In the genomic region with DNA sequence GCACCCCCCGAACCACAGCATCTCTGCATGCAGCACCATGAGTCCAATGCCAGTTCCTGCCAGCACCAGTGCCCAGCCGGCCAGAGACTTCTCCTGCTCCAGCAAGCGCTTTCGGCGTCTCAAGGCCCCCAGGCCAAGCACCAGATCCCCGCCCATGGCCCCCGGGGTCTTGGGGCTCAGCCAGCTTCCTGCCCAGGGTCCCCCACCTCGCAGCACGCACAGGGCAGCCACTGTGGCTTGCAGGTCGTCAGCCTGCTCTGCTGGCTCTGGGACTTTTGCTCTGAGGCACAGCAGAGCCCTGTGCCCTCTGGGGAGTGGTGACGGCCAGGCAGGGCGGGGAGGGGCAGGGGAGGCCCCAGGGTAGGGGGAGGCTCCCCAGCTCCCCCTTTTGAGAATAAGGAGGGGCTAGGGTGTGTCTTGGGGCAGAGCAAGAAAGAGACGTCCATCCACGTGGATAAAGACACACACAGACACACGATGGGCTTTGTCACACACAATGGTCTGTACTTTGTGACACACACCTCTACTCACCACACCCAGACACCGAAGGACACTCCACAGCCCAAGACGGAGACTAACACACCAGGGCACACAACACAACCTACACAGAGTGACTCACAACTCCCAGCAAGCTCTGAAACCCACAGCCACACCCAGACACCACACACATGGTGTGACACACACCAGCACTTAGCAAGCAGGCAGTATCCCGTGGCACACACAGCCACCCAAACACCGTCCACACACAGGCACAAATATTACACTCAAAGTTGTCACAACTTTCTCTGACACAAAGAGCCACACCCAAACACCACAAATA, we compare ENCODE assay signal across 8 cellular contexts. TPM values are rescaled to one million over a fixed set of nuclear protein-coding genes. Genes with fewer than 3 reads are reported as not detected.
DNase-seq lines count a peak whose midpoint lies in the region; ATAC-seq and TF ChIP-seq lines count a peak whose summit lies in the region.

Gene KCNN4, minus strand, starts transcription at position 268 of the 820 bp plus-strand sequence. Its CDS starts 112 bp downstream, at position 156.

- ATAC-seq in HG03558 (IDR thresholded peaks at IDR 0.05; ENCODE audit: extremely low read depth, unreplicated experiment) (peak; percentile 33), WTC11 (0 out of 2 replicates have a peak, but pooled peaks have one; percentile 6), GM21737 (IDR thresholded peaks at IDR 0.05; ENCODE audit: unreplicated experiment) (no peak)

- peaks cover 41% of the 10 kb centered on the region for H3K4me1 Mint-ChIP-seq in WTC11

- H3K4me1 ChIP-seq in colonic mucosa: peaks cover 24% of the 10 kb centered on the region

- no peaks in the 10 kb centered on the region for H3K9me3 ChIP-seq in colonic mucosa

- H3K27ac Mint-ChIP-seq in WTC11: no peak within 1 kb of the TSS; the same call in 1 of the 2 replicates

- H3K4me3 ChIP-seq in colonic mucosa: peak within 1 kb of the TSS; percentile 38

- peaks cover 15% of the 10 kb centered on the region for H3K27me3 Mint-ChIP-seq in WTC11 (ENCODE audit: low read depth)

- H3K36me3 ChIP-seq in colonic mucosa: no peaks in the 10 kb centered on the region

- H3K9ac ChIP-seq in colonic mucosa (ENCODE audit: low read depth in 2 of 2, low read length in 2 of 2): peak within 1 kb of the TSS; percentile 52 to 83

- POLR2A ChIA-PET in WTC11 (lab: Charles Lee): interaction anchor here (1.0 kb wide), 1 partner anchor 26 kb away, joined by 3 read pairs; the partner anchor contains the start of gene SMG9

- TF ChIP-seq CTCF in WTC11 (IDR thresholded peaks at IDR 0.05): no peak
- no peak for TF ChIP-seq CTCF in colonic mucosa (IDR thresholded peaks at IDR 0.05)

- H3K4me3 Mint-ChIP-seq in WTC11: no peak within 1 kb of the TSS

- H3K27ac ChIP-seq in colonic mucosa: peak within 1 kb of the TSS; percentile 72

- no peaks in the 10 kb centered on the region for H3K36me3 Mint-ChIP-seq in WTC11

- no peaks in the 10 kb centered on the region for H3K27me3 ChIP-seq in colonic mucosa

- CTCF ChIA-PET in WTC11 (lab: Charles Lee): interaction anchor here (7.4 kb wide), 1 partner anchor 15 kb away, joined by 101 read pairs; no protein-coding TSS in a partner anchor

- peak; percentile 18 for DNase-seq in GF-D8 (lab: John Stamatoyannopoulos, UW)
- DNase-seq in WTC11 (ENCODE audit: low spot score): no peak
- DNase-seq in colonic mucosa: peak; percentile 81
- DNase-seq in renal cortical epithelial cell (ENCODE audit: low read depth): peak; percentile 68
- no peak for DNase-seq in NCI-H345 (lab: John Stamatoyannopoulos, UW)
- no peak for DNase-seq in NCI-H1930 (lab: John Stamatoyannopoulos, UW)

- H3K9me3 Mint-ChIP-seq in WTC11: no peaks in the 10 kb centered on the region

- intact Hi-C loops in colonic mucosa (cut with DNase I): no loop called here

TF ChIP-seq in WTC11, 78 proteins besides CTCF, POLR2A, EP300 and RAD21:
- TF ChIP-seq, protein P1, sequence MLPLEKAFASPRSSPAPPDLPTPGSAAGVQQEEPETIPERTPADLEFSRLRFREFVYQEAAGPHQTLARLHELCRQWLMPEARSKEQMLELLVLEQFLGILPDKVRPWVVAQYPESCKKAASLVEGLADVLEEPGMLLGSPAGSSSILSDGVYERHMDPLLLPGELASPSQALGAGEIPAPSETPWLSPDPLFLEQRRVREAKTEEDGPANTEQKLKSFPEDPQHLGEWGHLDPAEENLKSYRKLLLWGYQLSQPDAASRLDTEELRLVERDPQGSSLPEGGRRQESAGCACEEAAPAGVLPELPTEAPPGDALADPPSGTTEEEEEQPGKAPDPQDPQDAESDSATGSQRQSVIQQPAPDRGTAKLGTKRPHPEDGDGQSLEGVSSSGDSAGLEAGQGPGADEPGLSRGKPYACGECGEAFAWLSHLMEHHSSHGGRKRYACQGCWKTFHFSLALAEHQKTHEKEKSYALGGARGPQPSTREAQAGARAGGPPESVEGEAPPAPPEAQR (CRISPR knock-in tag; IDR thresholded peaks at IDR 0.05): no peak
- TF ChIP-seq ETV6 (CRISPR knock-in tag; IDR thresholded peaks at IDR 0.05): no peak
- TF ChIP-seq ATF2 (CRISPR knock-in tag; IDR thresholded peaks at IDR 0.05; ENCODE audit: borderline replicate concordance, low read depth): no peak
- TF ChIP-seq SMAD3 (CRISPR knock-in tag; IDR thresholded peaks at IDR 0.05; ENCODE audit: borderline replicate concordance): no peak
- no peak for TF ChIP-seq RELA (CRISPR knock-in tag; IDR thresholded peaks at IDR 0.05; ENCODE audit: borderline replicate concordance)
- TF ChIP-seq OVOL2 (CRISPR knock-in tag; IDR thresholded peaks at IDR 0.05; ENCODE audit: borderline replicate concordance): no peak
- TF ChIP-seq ZNF396 (CRISPR knock-in tag; IDR thresholded peaks at IDR 0.05; ENCODE audit: borderline replicate concordance): no peak
- TF ChIP-seq SOX15 (CRISPR knock-in tag; IDR thresholded peaks at IDR 0.05): no peak
- TF ChIP-seq, protein P2, sequence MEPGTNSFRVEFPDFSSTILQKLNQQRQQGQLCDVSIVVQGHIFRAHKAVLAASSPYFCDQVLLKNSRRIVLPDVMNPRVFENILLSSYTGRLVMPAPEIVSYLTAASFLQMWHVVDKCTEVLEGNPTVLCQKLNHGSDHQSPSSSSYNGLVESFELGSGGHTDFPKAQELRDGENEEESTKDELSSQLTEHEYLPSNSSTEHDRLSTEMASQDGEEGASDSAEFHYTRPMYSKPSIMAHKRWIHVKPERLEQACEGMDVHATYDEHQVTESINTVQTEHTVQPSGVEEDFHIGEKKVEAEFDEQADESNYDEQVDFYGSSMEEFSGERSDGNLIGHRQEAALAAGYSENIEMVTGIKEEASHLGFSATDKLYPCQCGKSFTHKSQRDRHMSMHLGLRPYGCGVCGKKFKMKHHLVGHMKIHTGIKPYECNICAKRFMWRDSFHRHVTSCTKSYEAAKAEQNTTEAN (CRISPR knock-in tag; IDR thresholded peaks at IDR 0.05): no peak
- no peak for TF ChIP-seq NFE2L1 (CRISPR knock-in tag; IDR thresholded peaks at IDR 0.05)
- TF ChIP-seq, protein P3, sequence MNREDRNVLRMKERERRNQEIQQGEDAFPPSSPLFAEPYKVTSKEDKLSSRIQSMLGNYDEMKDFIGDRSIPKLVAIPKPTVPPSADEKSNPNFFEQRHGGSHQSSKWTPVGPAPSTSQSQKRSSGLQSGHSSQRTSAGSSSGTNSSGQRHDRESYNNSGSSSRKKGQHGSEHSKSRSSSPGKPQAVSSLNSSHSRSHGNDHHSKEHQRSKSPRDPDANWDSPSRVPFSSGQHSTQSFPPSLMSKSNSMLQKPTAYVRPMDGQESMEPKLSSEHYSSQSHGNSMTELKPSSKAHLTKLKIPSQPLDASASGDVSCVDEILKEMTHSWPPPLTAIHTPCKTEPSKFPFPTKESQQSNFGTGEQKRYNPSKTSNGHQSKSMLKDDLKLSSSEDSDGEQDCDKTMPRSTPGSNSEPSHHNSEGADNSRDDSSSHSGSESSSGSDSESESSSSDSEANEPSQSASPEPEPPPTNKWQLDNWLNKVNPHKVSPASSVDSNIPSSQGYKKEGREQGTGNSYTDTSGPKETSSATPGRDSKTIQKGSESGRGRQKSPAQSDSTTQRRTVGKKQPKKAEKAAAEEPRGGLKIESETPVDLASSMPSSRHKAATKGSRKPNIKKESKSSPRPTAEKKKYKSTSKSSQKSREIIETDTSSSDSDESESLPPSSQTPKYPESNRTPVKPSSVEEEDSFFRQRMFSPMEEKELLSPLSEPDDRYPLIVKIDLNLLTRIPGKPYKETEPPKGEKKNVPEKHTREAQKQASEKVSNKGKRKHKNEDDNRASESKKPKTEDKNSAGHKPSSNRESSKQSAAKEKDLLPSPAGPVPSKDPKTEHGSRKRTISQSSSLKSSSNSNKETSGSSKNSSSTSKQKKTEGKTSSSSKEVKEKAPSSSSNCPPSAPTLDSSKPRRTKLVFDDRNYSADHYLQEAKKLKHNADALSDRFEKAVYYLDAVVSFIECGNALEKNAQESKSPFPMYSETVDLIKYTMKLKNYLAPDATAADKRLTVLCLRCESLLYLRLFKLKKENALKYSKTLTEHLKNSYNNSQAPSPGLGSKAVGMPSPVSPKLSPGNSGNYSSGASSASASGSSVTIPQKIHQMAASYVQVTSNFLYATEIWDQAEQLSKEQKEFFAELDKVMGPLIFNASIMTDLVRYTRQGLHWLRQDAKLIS (CRISPR knock-in tag; IDR thresholded peaks at IDR 0.05; ENCODE audit: borderline replicate concordance): no peak
- TF ChIP-seq CREB1 (CRISPR knock-in tag; IDR thresholded peaks at IDR 0.05): no peak
- no peak for TF ChIP-seq FOXJ3 (CRISPR knock-in tag; IDR thresholded peaks at IDR 0.05; ENCODE audit: borderline replicate concordance)

RNA-seq across cellular contexts. Expression of gene KCNN4, which starts in this region (rescaled TPM):
- total RNA-seq in WTC11 (2021) (0.76 to 1.1 TPM (median 0.98 TPM) in 3 replicates), colonic mucosa (10 to 100 TPM; 25.4 to 60.9 TPM), renal cortical epithelial cell (0.85 and 8.5 TPM in 2 replicates)

Comparison
In these comparisons a context has a peak if more than half of its experiments do, and no peak if none do; other contexts are left out.
1. DNase-seq: peak in GF-D8 (single experiment), colonic mucosa (single experiment) and renal cortical epithelial cell (single experiment); none in WTC11 (single experiment), NCI-H345 (single experiment) and NCI-H1930 (0 of 2).